ENCODE assay signal across 18 cellular contexts in genomic region chr15:48029656-48030055, GRCh38.
DNase-seq lines count a peak whose midpoint lies in the region.
"Had no signal": no experiment of that assay in that cellular context is flagged by ENCODE, and none has a peak within 500 bp of the region (broad histone marks: within the 10 kb centered on the region; RNA-seq: fewer than 3 reads in every experiment).

No MANE protein-coding gene starts in this region.

- intact Hi-C loops in posterior vena cava (cut with DNase I), result no loop called here

- DNase-seq in anterior cingulate cortex (lab: John Stamatoyannopoulos, UW) (peak in 37 of 58 donors; percentile 3 to 83 (median 27)), cerebellum (ENCODE audit: low spot score) (peak; percentile 10), mucosa of gallbladder (ENCODE audit: low spot score) (peak; percentile 12), superior temporal gyrus (ENCODE audit: extremely low spot score) (peak; percentile 13), DMS114 treated with DMSO at 0.1 percent for 48 hours (lab: John Stamatoyannopoulos, UW; ENCODE audit: unreplicated experiment) (no peak), posterior vena cava (ENCODE audit: low spot score) (no peak)
- DNase-seq in activated T-cell treated with anti-CD3 and anti-CD28 coated beads, Interleukin-2, amount 50 U/mL, for 24 hours, result no peak
- DNase-seq: CD4-positive, alpha-beta memory T cell; DMS153; IMR-90; NCI-H1105; NCI-H146; NCI-H2029; NCI-H2227 treated with DMSO at 0.1 percent for 48 hours; NCI-H510A treated with DMSO at 0.1 percent for 48 hours; NCI-H774; OCI-M1; SJCRH30 had no signal

- no peak overlapping the region for H3K4me3 Mint-ChIP-seq in activated T-cell treated with anti-CD3 and anti-CD28 coated beads, Interleukin-2, amount 50 U/mL, for 24 hours
- H3K4me3 Mint-ChIP-seq: CD4-positive, alpha-beta memory T cell had no signal

- no peaks in the 10 kb centered on the region for H3K9me3 Mint-ChIP-seq in activated T-cell treated with anti-CD3 and anti-CD28 coated beads, Interleukin-2, amount 50 U/mL, for 24 hours
- H3K9me3 Mint-ChIP-seq: CD4-positive, alpha-beta memory T cell had no signal

- H3K27ac Mint-ChIP-seq in activated T-cell treated with anti-CD3 and anti-CD28 coated beads, Interleukin-2, amount 50 U/mL, for 24 hours, result no peak overlapping the region
- H3K27ac Mint-ChIP-seq: CD4-positive, alpha-beta memory T cell had no signal

- no peaks in the 10 kb centered on the region for H3K4me1 Mint-ChIP-seq in activated T-cell treated with anti-CD3 and anti-CD28 coated beads, Interleukin-2, amount 50 U/mL, for 24 hours (ENCODE audit: low read depth)
- H3K4me1 Mint-ChIP-seq: CD4-positive, alpha-beta memory T cell had no signal

- peaks cover 19% of the 10 kb centered on the region for H3K27me3 Mint-ChIP-seq in activated T-cell treated with anti-CD3 and anti-CD28 coated beads, Interleukin-2, amount 50 U/mL, for 24 hours

- no peaks in the 10 kb centered on the region for H3K36me3 Mint-ChIP-seq in activated T-cell treated with anti-CD3 and anti-CD28 coated beads, Interleukin-2, amount 50 U/mL, for 24 hours (ENCODE audit: low read depth)
- H3K36me3 Mint-ChIP-seq: CD4-positive, alpha-beta memory T cell had no signal

Comparison
In these comparisons a context has a peak if more than half of its experiments do, and no peak if none do; other contexts are left out.
1. DNase-seq: peak in anterior cingulate cortex (37 of 58), cerebellum (single experiment), mucosa of gallbladder (single experiment) and superior temporal gyrus (single experiment); none in DMS114 treated with DMSO at 0.1 percent for 48 hours (single experiment), activated T-cell treated with anti-CD3 and anti-CD28 coated beads, Interleukin-2, amount 50 U/mL, for 24 hours (single experiment) and posterior vena cava (single experiment).